ENCODE assay signal across 9 cellular contexts in genomic region chr4:102687373-102687981, GRCh38.
A peak's percentile ranks its signal among the peaks of the same experiment; 100 is the strongest.
DNase-seq lines count a peak whose midpoint lies in the region; ATAC-seq, FAIRE-seq and TF ChIP-seq lines count a peak whose summit lies in the region.
"Had no signal": no experiment of that assay in that cellular context is flagged by ENCODE, and none has a peak within 500 bp of the region (broad histone marks: within the 10 kb centered on the region; RNA-seq: fewer than 3 reads in every experiment).

No MANE protein-coding gene starts in this region.

- peak; percentile 77 for FAIRE-seq in astrocyte (lab: Jason Lieb, UNC)

- no peaks in the 10 kb centered on the region for H3K27me3 Mint-ChIP-seq in astrocyte (ENCODE audit: low read depth, unreplicated experiment)
- H3K27me3 Mint-ChIP-seq in activated CD4-positive, alpha-beta memory T cell treated with anti-CD3 and anti-CD28 coated beads, Interleukin-2, amount 10 ng/mL, durations not matched to agents 7 days and 5 days = no peaks in the 10 kb centered on the region

- H3K79me2 ChIP-seq in astrocyte (ENCODE audit: insufficient read depth, low read length) = no peaks in the 10 kb centered on the region

- no peak for TF ChIP-seq POLR2A in Peyer's patch (IDR thresholded peaks at IDR 0.05)

- peak overlapping the region; percentile 54 for H3K4me2 ChIP-seq in astrocyte (ENCODE audit: low read length)

- peaks cover 8% of the 10 kb centered on the region for H3K4me1 Mint-ChIP-seq in astrocyte (ENCODE audit: low read depth, unreplicated experiment)
- no peaks in the 10 kb centered on the region for H3K4me1 Mint-ChIP-seq in activated CD4-positive, alpha-beta memory T cell treated with anti-CD3 and anti-CD28 coated beads, Interleukin-2, amount 10 ng/mL, durations not matched to agents 7 days and 5 days

- H4K20me1 ChIP-seq in astrocyte (ENCODE audit: insufficient read depth, low read length) = no peaks in the 10 kb centered on the region

- H3K4me3 ChIP-seq in astrocyte (ENCODE audit: insufficient read depth, low read depth, low read length) (no peak overlapping the region), WERI-Rb-1 (ENCODE audit: low read depth, low read length) (no peak overlapping the region), Peyer's patch (no peak overlapping the region)

- peak; percentile 25 for DNase-seq in AG20443 (ENCODE audit: low spot score)
- peak; percentile 65 for DNase-seq in astrocyte (ENCODE audit: low read depth)
- DNase-seq in NCI-H128 (lab: John Stamatoyannopoulos, UW; ENCODE audit: unreplicated experiment) = no peak
- DNase-seq in WERI-Rb-1 = no peak
- DNase-seq in activated CD4-positive, alpha-beta memory T cell treated with anti-CD3 and anti-CD28 coated beads, Interleukin-2, amount 10 ng/mL, durations not matched to agents 7 days and 5 days = no peak
- DNase-seq in Peyer's patch = no peak

- H3K9me3 ChIP-seq in astrocyte (ENCODE audit: insufficient read depth, low read depth, low read length) (no peaks in the 10 kb centered on the region), WERI-Rb-1 (ENCODE audit: severe bottlenecking) (no peaks in the 10 kb centered on the region), Peyer's patch (no peaks in the 10 kb centered on the region)

- H3K4me1 ChIP-seq in astrocyte (ENCODE audit: insufficient read depth, low read length) (peaks cover 19% of the 10 kb centered on the region), Peyer's patch (no peaks in the 10 kb centered on the region)

- H3K4me3 Mint-ChIP-seq in astrocyte (ENCODE audit: unreplicated experiment) = no peak overlapping the region
- H3K4me3 Mint-ChIP-seq in activated CD4-positive, alpha-beta memory T cell treated with anti-CD3 and anti-CD28 coated beads, Interleukin-2, amount 10 ng/mL, durations not matched to agents 7 days and 5 days = no peak overlapping the region
- H3K4me3 Mint-ChIP-seq: CD14-positive monocyte had no signal

- H3K27ac Mint-ChIP-seq in astrocyte (ENCODE audit: unreplicated experiment) = no peak overlapping the region
- H3K27ac Mint-ChIP-seq in activated CD4-positive, alpha-beta memory T cell treated with anti-CD3 and anti-CD28 coated beads, Interleukin-2, amount 10 ng/mL, durations not matched to agents 7 days and 5 days = no peak overlapping the region
- H3K27ac Mint-ChIP-seq: CD14-positive monocyte had no signal

- H3K36me3 ChIP-seq in astrocyte (ENCODE audit: insufficient read depth, low read length) (no peaks in the 10 kb centered on the region), WERI-Rb-1 (peaks cover 9% of the 10 kb centered on the region), Peyer's patch (peaks cover 0 to 13% (median 0%) of the 10 kb centered on the region in 3 donors)

- H3K27ac ChIP-seq in astrocyte (ENCODE audit: low read depth, low read length) (peak overlapping the region; percentile 56), WERI-Rb-1 (no peak overlapping the region), Peyer's patch (no peak overlapping the region)

- H3K36me3 Mint-ChIP-seq in astrocyte (ENCODE audit: low read depth, unreplicated experiment) = no peaks in the 10 kb centered on the region
- peaks cover 8% of the 10 kb centered on the region for H3K36me3 Mint-ChIP-seq in activated CD4-positive, alpha-beta memory T cell treated with anti-CD3 and anti-CD28 coated beads, Interleukin-2, amount 10 ng/mL, durations not matched to agents 7 days and 5 days (ENCODE audit: low read depth)

- TF ChIP-seq CTCF in astrocyte (IDR thresholded peaks at IDR 0.05; ENCODE audit: insufficient read depth, low read depth, low read length) = no peak
- TF ChIP-seq CTCF in WERI-Rb-1 (IDR thresholded peaks at IDR 0.05; ENCODE audit: low read depth, low read length) = no peak
- TF ChIP-seq CTCF in Peyer's patch (IDR thresholded peaks at IDR 0.05) = no peak

- peak; percentile 93 for ATAC-seq in GM19328 (IDR thresholded peaks at IDR 0.05; ENCODE audit: unreplicated experiment)
- peak; percentile 91 for ATAC-seq in HG03097 (IDR thresholded peaks at IDR 0.05; ENCODE audit: low FRiP score, unreplicated experiment)

- H3K27me3 ChIP-seq in astrocyte (ENCODE audit: insufficient read depth, low read length) = no peaks in the 10 kb centered on the region
- no peaks in the 10 kb centered on the region for H3K27me3 ChIP-seq in WERI-Rb-1 (ENCODE audit: insufficient read depth, low read depth, severe bottlenecking)
- H3K27me3 ChIP-seq in Peyer's patch = no peaks in the 10 kb centered on the region

- no peak overlapping the region for H2AFZ ChIP-seq in astrocyte (ENCODE audit: low read depth, low read length)

- CTCF ChIA-PET in activated CD4-positive, alpha-beta memory T cell treated with anti-CD3 and anti-CD28 coated beads, Interleukin-2, amount 10 ng/mL, durations not matched to agents 7 days and 5 days (lab: Charles Lee) = no interaction called here

- POLR2A ChIA-PET in activated CD4-positive, alpha-beta memory T cell treated with anti-CD3 and anti-CD28 coated beads, Interleukin-2, amount 10 ng/mL, durations not matched to agents 7 days and 5 days (lab: Charles Lee) = no interaction called here

- H3K9ac ChIP-seq in astrocyte (ENCODE audit: low read length) = peak overlapping the region; percentile 11

- peaks cover 2% of the 10 kb centered on the region for H3K9me3 Mint-ChIP-seq in astrocyte (ENCODE audit: unreplicated experiment)
- H3K9me3 Mint-ChIP-seq in activated CD4-positive, alpha-beta memory T cell treated with anti-CD3 and anti-CD28 coated beads, Interleukin-2, amount 10 ng/mL, durations not matched to agents 7 days and 5 days = no peaks in the 10 kb centered on the region
- H3K9me3 Mint-ChIP-seq: CD14-positive monocyte had no signal

Comparison
In these comparisons a context has a peak if more than half of its experiments do, and no peak if none do; other contexts are left out.
1. DNase-seq: peak in AG20443 (single experiment) and astrocyte (single experiment); none in NCI-H128 (single experiment), WERI-Rb-1 (single experiment), activated CD4-positive, alpha-beta memory T cell treated with anti-CD3 and anti-CD28 coated beads, Interleukin-2, amount 10 ng/mL, durations not matched to agents 7 days and 5 days (single experiment) and Peyer's patch (0 of 3).